16 cellular contexts compared by ENCODE assay signal in genomic region chr3:143294183-143294582, GRCh38.
DNase-seq lines count a peak whose midpoint lies in the region; ATAC-seq and TF ChIP-seq lines count a peak whose summit lies in the region.
"Had no signal": no experiment of that assay in that cellular context is flagged by ENCODE, and none has a peak within 500 bp of the region (broad histone marks: within the 10 kb centered on the region; RNA-seq: fewer than 3 reads in every experiment).

No MANE protein-coding gene starts in this region.

- no peaks in the 10 kb centered on the region for H3K36me3 ChIP-seq in Peyer's patch
- H3K36me3 ChIP-seq: heart left ventricle had no signal

- H3K4me1 ChIP-seq in Peyer's patch = no peaks in the 10 kb centered on the region

- TF ChIP-seq CTCF in GM12864 (IDR thresholded peaks at IDR 0.05; ENCODE audit: low read depth, low read length, missing control alignments) (no peak), Peyer's patch (IDR thresholded peaks at IDR 0.05) (no peak)

- no peaks in the 10 kb centered on the region for H3K9me3 Mint-ChIP-seq in activated T-cell treated with anti-CD3 and anti-CD28 coated beads, Interleukin-2, amount 50 U/mL, for 72 hours
- H3K9me3 Mint-ChIP-seq: endodermal cell had no signal

- H3K27me3 Mint-ChIP-seq in T-helper 17 cell = no peaks in the 10 kb centered on the region
- H3K27me3 Mint-ChIP-seq in activated T-cell treated with anti-CD3 and anti-CD28 coated beads, Interleukin-2, amount 50 U/mL, for 72 hours (ENCODE audit: low read depth) = no peaks in the 10 kb centered on the region

- peak overlapping the region; percentile 48 for H3K27ac Mint-ChIP-seq in T-helper 17 cell
- no peak overlapping the region for H3K27ac Mint-ChIP-seq in activated T-cell treated with anti-CD3 and anti-CD28 coated beads, Interleukin-2, amount 50 U/mL, for 72 hours
- H3K27ac Mint-ChIP-seq: endodermal cell had no signal

- TF ChIP-seq POLR2A in Peyer's patch (IDR thresholded peaks at IDR 0.05) = no peak

- H3K36me3 Mint-ChIP-seq in T-helper 17 cell (ENCODE audit: low read depth) = no peaks in the 10 kb centered on the region
- H3K36me3 Mint-ChIP-seq in activated T-cell treated with anti-CD3 and anti-CD28 coated beads, Interleukin-2, amount 50 U/mL, for 72 hours (ENCODE audit: insufficient read depth in 2 of 2) = no peaks in the 10 kb centered on the region

- DNase-seq in GM12864 (ENCODE audit: low read depth) (peak; percentile 53), T-helper 17 cell (no peak), NCI-H146 treated with DMSO at 0.1 percent for 48 hours (lab: John Stamatoyannopoulos, UW; ENCODE audit: unreplicated experiment) (no peak), T1000 (lab: John Stamatoyannopoulos, UW) (no peak), Peyer's patch (no peak)
- DNase-seq in activated T-cell treated with anti-CD3 and anti-CD28 coated beads, Interleukin-2, amount 50 U/mL, for 72 hours = no peak
- DNase-seq: activated T-cell treated with anti-CD3 and anti-CD28 coated beads for 4 hours; endodermal cell; heart left ventricle; IMR-90; left ventricle myocardium superior; NCI-H2081 treated with DMSO at 0.1 percent for 48 hours; stimulated activated CD4-positive, alpha-beta T cell treated with anti-CD3 and anti-CD28 coated beads, Interleukin-12 subunit alpha, Interleukin-12 subunit beta, amount 100 ng/mL, for 4 hours; stimulated activated CD8-positive, alpha-beta memory T cell treated with anti-CD3 and anti-CD28 coated beads, Interleukin-4, amount 100 ng/mL, for 48 hours had no signal

- no peak overlapping the region for H3K27ac ChIP-seq in Peyer's patch
- H3K27ac ChIP-seq: heart left ventricle had no signal

- H3K4me3 ChIP-seq in GM12864 (ENCODE audit: low read depth, low read length) (no peak overlapping the region), Peyer's patch (no peak overlapping the region)
- H3K4me3 ChIP-seq: heart left ventricle had no signal

- ATAC-seq in GM21367 (IDR thresholded peaks at IDR 0.05; ENCODE audit: unreplicated experiment) (peak; percentile 44), HG03378 (IDR thresholded peaks at IDR 0.05; ENCODE audit: unreplicated experiment) (peak; percentile 67), T-helper 17 cell (peak; percentile 76)
- no peak for ATAC-seq in activated T-cell treated with anti-CD3 and anti-CD28 coated beads, Interleukin-2, amount 50 U/mL, for 72 hours (replicated peaks in 1 of 2)
- ATAC-seq: heart left ventricle, left ventricle myocardium superior had no signal

- H3K4me1 Mint-ChIP-seq in T-helper 17 cell = peaks cover 30% of the 10 kb centered on the region
- H3K4me1 Mint-ChIP-seq in activated T-cell treated with anti-CD3 and anti-CD28 coated beads, Interleukin-2, amount 50 U/mL, for 72 hours (ENCODE audit: low read depth) = peaks cover 23% of the 10 kb centered on the region
- H3K4me1 Mint-ChIP-seq: endodermal cell had no signal

- no peaks in the 10 kb centered on the region for H3K9me3 ChIP-seq in T-helper 17 cell (ENCODE audit: control insufficient read depth, low read length, poor library complexity, severe bottlenecking)
- no peaks in the 10 kb centered on the region for H3K9me3 ChIP-seq in Peyer's patch
- H3K9me3 ChIP-seq: heart left ventricle had no signal

- H3K4me3 Mint-ChIP-seq in T-helper 17 cell = peak overlapping the region; percentile 13
- no peak overlapping the region for H3K4me3 Mint-ChIP-seq in activated T-cell treated with anti-CD3 and anti-CD28 coated beads, Interleukin-2, amount 50 U/mL, for 72 hours
- H3K4me3 Mint-ChIP-seq: endodermal cell had no signal

- H3K27me3 ChIP-seq in Peyer's patch = no peaks in the 10 kb centered on the region
- H3K27me3 ChIP-seq: heart left ventricle had no signal

Comparison
In these comparisons a context has a peak if more than half of its experiments do, and no peak if none do; other contexts are left out.
1. ATAC-seq: peak in GM21367 (single experiment), HG03378 (single experiment) and T-helper 17 cell (single experiment); none in activated T-cell treated with anti-CD3 and anti-CD28 coated beads, Interleukin-2, amount 50 U/mL, for 72 hours (0 of 2).